1 cellular context compared by ENCODE assay signal in genomic region chr4:15317246-15317645, GRCh38.
TF ChIP-seq lines count a peak whose summit lies in the region.

No MANE protein-coding gene starts in this region.

TF ChIP-seq in IMR-90, 13 proteins besides CTCF, POLR2A, EP300 and RAD21 (continued from another document):
- TF ChIP-seq USF2 (IDR thresholded peaks at IDR 0.05; ENCODE audit: low read depth, low read length) (no peak), MAZ (IDR thresholded peaks at IDR 0.05; ENCODE audit: borderline replicate concordance, low read depth, low read length) (no peak), MAFK (IDR thresholded peaks at IDR 0.05; ENCODE audit: low read depth, low read length) (no peak), ELK1 (IDR thresholded peaks at IDR 0.05; ENCODE audit: borderline replicate concordance, low read depth, low read length) (no peak), BHLHE40 (IDR thresholded peaks at IDR 0.05; ENCODE audit: low read depth, low read length) (no peak), CHD1 (IDR thresholded peaks at IDR 0.05; ENCODE audit: low read depth, low read length) (no peak), RCOR1 (IDR thresholded peaks at IDR 0.05; ENCODE audit: insufficient replicate concordance, low read length) (no peak), MXI1 (IDR thresholded peaks at IDR 0.05; ENCODE audit: borderline replicate concordance, low read depth, low read length) (no peak), SMC3 (IDR thresholded peaks at IDR 0.05; ENCODE audit: low read depth, low read length) (no peak)
